Comparison of ENCODE assay signal across 13 cellular contexts in the genomic region with DNA sequence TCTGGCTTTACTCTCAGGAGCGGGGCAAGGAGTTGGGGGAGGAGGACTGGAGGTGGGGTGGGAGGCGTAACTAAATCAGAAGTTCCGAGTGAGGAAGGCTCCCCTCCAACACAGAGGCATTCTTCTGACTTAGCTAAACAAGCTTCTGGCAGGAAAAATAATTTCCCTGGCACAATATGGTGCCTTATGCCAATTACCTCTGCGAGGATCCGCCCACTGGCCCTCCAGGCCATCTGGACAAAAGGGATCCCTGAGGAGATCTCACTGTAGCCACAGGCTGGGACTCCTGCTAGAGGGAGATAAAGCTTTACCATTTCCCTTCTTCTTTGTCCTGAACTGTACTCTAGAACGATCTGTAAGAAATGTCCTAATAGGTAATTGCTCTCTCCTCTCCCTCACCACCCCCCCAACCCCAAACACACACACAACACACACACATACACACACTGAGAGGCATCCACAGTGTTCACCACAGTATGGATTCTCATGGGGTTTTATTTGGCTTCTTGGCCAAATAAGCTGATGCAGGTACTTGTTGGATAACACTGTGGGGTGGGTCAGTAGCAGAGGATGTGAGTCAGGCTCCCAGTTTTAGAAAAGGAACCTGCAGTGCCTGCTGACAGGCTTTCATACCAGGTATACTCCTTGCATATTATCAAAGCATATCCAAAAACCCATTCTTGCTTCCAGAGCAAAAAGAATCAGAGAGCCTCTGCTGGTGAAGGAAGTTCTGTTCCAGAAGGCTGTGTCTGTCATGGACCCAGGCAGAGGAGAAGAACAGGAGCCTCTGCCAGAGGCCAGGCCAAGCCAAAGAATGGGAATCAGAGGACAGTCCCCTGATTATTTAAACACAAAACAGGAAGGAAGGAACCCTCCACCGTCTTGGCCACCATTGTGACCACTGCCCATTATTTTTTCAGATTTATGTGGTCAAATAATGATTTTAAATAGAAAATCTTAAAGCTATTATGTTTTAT.
DNase-seq lines count a peak whose midpoint lies in the region; ATAC-seq, FAIRE-seq and TF ChIP-seq lines count a peak whose summit lies in the region.
"Had no signal": no experiment of that assay in that cellular context is flagged by ENCODE, and none has a peak within 500 bp of the region (broad histone marks: within the 10 kb centered on the region; RNA-seq: fewer than 3 reads in every experiment).

No MANE protein-coding gene starts in this region.

- H2BK12ac ChIP-seq in H1 (ENCODE audit: low read depth, low read length), result no peak overlapping the region

- FAIRE-seq in H1 (lab: Jason Lieb, UNC), result no peak

- H3K18ac ChIP-seq in H1 (ENCODE audit: extremely low read depth, low read length), result no peak overlapping the region

- no peak overlapping the region for H3K4me3 Mint-ChIP-seq in activated T-helper 17 cell treated with anti-CD3 and anti-CD28 coated beads, Interleukin-2, amount 50 U/mL, for 72 hours
- H3K4me3 Mint-ChIP-seq: activated T-cell treated with anti-CD3 and anti-CD28 coated beads, Interleukin-2, amount 50 U/mL, for 4 hours; immature natural killer cell had no signal

- CTCF ChIA-PET in HEK293 (lab: Yijun Ruan, JAX), result interaction anchor here (0.8 to 1.3 kb wide), 2 partner anchors 7 to 136 kb away, joined by 3 read pairs; no protein-coding TSS in a partner anchor
- CTCF ChIA-PET in H1 (lab: Charles Lee; ENCODE audit: partially characterized antibody), result interaction anchor here (0.6 to 1.6 kb wide), 3 partner anchors 8 to 130 kb away, joined by 3 to 5 read pairs (median 5); no protein-coding TSS in a partner anchor

- no peak for TF ChIP-seq POLR2A in H1 (IDR thresholded peaks at IDR 0.05; ENCODE audit: control extremely low read depth in 1 of 2, low read depth in 2 of 2, low read length in 2 of 2)
- TF ChIP-seq POLR2A in prostate gland (IDR thresholded peaks at IDR 0.05), result no peak
- TF ChIP-seq POLR2A in right lobe of liver (IDR thresholded peaks at IDR 0.05), result no peak

- H3K23me2 ChIP-seq in H1 (ENCODE audit: low read depth, low read length), result no peaks in the 10 kb centered on the region

- no peak overlapping the region for H3K23ac ChIP-seq in H1 (ENCODE audit: insufficient read length)

- POLR2A ChIA-PET in HEK293 (lab: Yijun Ruan, JAX), result no interaction called here
- POLR2A ChIA-PET in H1 (lab: Charles Lee; ENCODE audit: partially characterized antibody), result interaction anchor here (0.6 kb wide), 1 partner anchor 185 kb away, joined by 3 read pairs; no protein-coding TSS in a partner anchor

- H2BK120ac ChIP-seq in H1 (replicated peaks; ENCODE audit: low read depth, low read length), result no peak overlapping the region

- H2AFZ ChIP-seq in H1 (ENCODE audit: low read length), result no peak overlapping the region

- H4K8ac ChIP-seq in H1 (ENCODE audit: extremely low read depth, insufficient read depth, low read length), result no peak overlapping the region

- H3K4me1 ChIP-seq in HEK293 (ENCODE audit: control insufficient read depth, insufficient read depth, low read length), result no peaks in the 10 kb centered on the region; the same call in none of the 2 replicates
- peaks cover 0 to 8% (median 1%) of the 10 kb centered on the region in 4 experiments; a peak in 4 of 7 replicates for H3K4me1 ChIP-seq in H1 (replicated peaks in 1 of 4; ENCODE audit: control insufficient read depth in 3 of 4, insufficient read depth in 4 of 4, low read length in 3 of 4)
- peaks cover 5% of the 10 kb centered on the region for H3K4me1 ChIP-seq in prostate gland (replicated peaks)
- H3K4me1 ChIP-seq in right lobe of liver, result no peaks in the 10 kb centered on the region
- H3K4me1 ChIP-seq: BLaER1 had no signal

- no peaks in the 10 kb centered on the region for H4K20me1 ChIP-seq in H1 (replicated peaks in 1 of 2; ENCODE audit: control insufficient read depth in 1 of 2, insufficient read depth in 2 of 2, low read length in 2 of 2)
- H4K20me1 ChIP-seq: BLaER1 had no signal

- TF ChIP-seq CTCF in HEK293 (tag by site-specific recombination; IDR thresholded peaks at IDR 0.05) (no peak), H1 (IDR thresholded peaks at IDR 0.05; ENCODE audit: control extremely low read depth in 1 of 3, insufficient read depth in 1 of 3, low read depth in 1 of 3, low read length in 3 of 3) (no peak), prostate gland (IDR thresholded peaks at IDR 0.05) (no peak), right lobe of liver (IDR thresholded peaks at IDR 0.05) (no peak)

- no peak overlapping the region for H3K4ac ChIP-seq in H1 (replicated peaks; ENCODE audit: insufficient read length, low read depth, low read length)

- no peak overlapping the region for H2BK15ac ChIP-seq in H1 (ENCODE audit: low read length)

- peak overlapping the region; percentile 76 for H4K91ac ChIP-seq in H1 (replicated peaks; ENCODE audit: insufficient read length, low read length)

- H3K9ac ChIP-seq in H1 (replicated peaks in 1 of 4; ENCODE audit: extremely low read depth in 1 of 4, low read depth in 3 of 4, low read length in 3 of 4), result no peak overlapping the region
- H3K9ac ChIP-seq: BLaER1 had no signal

- no peak overlapping the region for H3K27ac Mint-ChIP-seq in activated T-helper 17 cell treated with anti-CD3 and anti-CD28 coated beads, Interleukin-2, amount 50 U/mL, for 72 hours

- peak; percentile 65 to 95 for DNase-seq in NCI-H446 (lab: John Stamatoyannopoulos, UW)
- DNase-seq in H1 (ENCODE audit: low read depth in 1 of 2, low spot score in 2 of 2), result no peak
- no peak for DNase-seq in prostate gland (ENCODE audit: low spot score)
- DNase-seq in right lobe of liver, result no peak
- no peak for DNase-seq in GOT3 (lab: John Stamatoyannopoulos, UW)
- DNase-seq: activated T-cell treated with anti-CD3 and anti-CD28 coated beads, Interleukin-2, amount 50 U/mL, for 4 hours; DMS79 treated with DMSO at 0.1 percent for 48 hours; foreskin fibroblast; immature natural killer cell had no signal

- H3K14ac ChIP-seq in H1 (ENCODE audit: insufficient read length), result no peak overlapping the region

- H3K9me3 Mint-ChIP-seq in activated T-helper 17 cell treated with anti-CD3 and anti-CD28 coated beads, Interleukin-2, amount 50 U/mL, for 72 hours, result peaks cover 4% of the 10 kb centered on the region
- H3K9me3 Mint-ChIP-seq: activated T-cell treated with anti-CD3 and anti-CD28 coated beads, Interleukin-2, amount 50 U/mL, for 4 hours; immature natural killer cell had no signal

- peaks cover 0 to 3% of the 10 kb centered on the region in 2 experiments; a peak in 1 of 4 replicates for H3K79me2 ChIP-seq in H1 (ENCODE audit: control insufficient read depth in 1 of 2, insufficient read depth in 2 of 2, low read length in 2 of 2)

- no peaks in the 10 kb centered on the region for H3K79me1 ChIP-seq in H1 (ENCODE audit: low read depth, low read length)

- H2BK20ac ChIP-seq in H1 (ENCODE audit: low read length), result no peak overlapping the region

- H3K36me3 ChIP-seq in HEK293 (ENCODE audit: control insufficient read depth in 2 of 2, insufficient read depth in 1 of 2, low read length in 2 of 2), result no peaks in the 10 kb centered on the region
- no peaks in the 10 kb centered on the region for H3K36me3 ChIP-seq in H1 (ENCODE audit: control insufficient read depth in 2 of 4, insufficient read depth in 4 of 4, low read length in 3 of 4)
- no peaks in the 10 kb centered on the region for H3K36me3 ChIP-seq in prostate gland
- no peaks in the 10 kb centered on the region for H3K36me3 ChIP-seq in right lobe of liver
- H3K36me3 ChIP-seq: BLaER1 had no signal

- TF ChIP-seq EP300 in H1 (IDR thresholded peaks at IDR 0.05; ENCODE audit: borderline replicate concordance in 1 of 2, low read depth in 2 of 2, low read length in 2 of 2), result no peak

- no peaks in the 10 kb centered on the region for H3K36me3 Mint-ChIP-seq in activated T-helper 17 cell treated with anti-CD3 and anti-CD28 coated beads, Interleukin-2, amount 50 U/mL, for 72 hours (ENCODE audit: low read depth)

- H3K4me1 Mint-ChIP-seq in activated T-helper 17 cell treated with anti-CD3 and anti-CD28 coated beads, Interleukin-2, amount 50 U/mL, for 72 hours, result no peaks in the 10 kb centered on the region

- H2AK5ac ChIP-seq in H1 (ENCODE audit: low read depth, low read length), result no peak overlapping the region

- H2BK5ac ChIP-seq in H1 (ENCODE audit: low read depth, low read length), result no peak overlapping the region

- TF ChIP-seq RAD21 in H1 (IDR thresholded peaks at IDR 0.05 in 1 of 2, conservative IDR thresholded peaks at IDR 0.05 in 1 of 2; ENCODE audit: low read depth in 2 of 2, low read length in 2 of 2), result no peak

- no peak overlapping the region for H3K56ac ChIP-seq in H1 (replicated peaks; ENCODE audit: insufficient read length, low read depth, low read length)

- H4K5ac ChIP-seq in H1 (ENCODE audit: insufficient read length, low read depth, low read length), result no peak overlapping the region

- peaks cover 36% of the 10 kb centered on the region for H3K27me3 Mint-ChIP-seq in activated T-helper 17 cell treated with anti-CD3 and anti-CD28 coated beads, Interleukin-2, amount 50 U/mL, for 72 hours

- H3K27ac ChIP-seq in HEK293 (ENCODE audit: extremely low read depth, low read depth, low read length) (no peak overlapping the region), H1 (ENCODE audit: low read depth, low read length) (no peak overlapping the region), prostate gland (peak overlapping the region; percentile 4 to 29), right lobe of liver (no peak overlapping the region)
- H3K27ac ChIP-seq: BLaER1 had no signal

- no peaks in the 10 kb centered on the region for H3K27me3 ChIP-seq in H1 (replicated peaks in 1 of 4; ENCODE audit: control insufficient read depth in 3 of 4, extremely low read depth in 1 of 4, insufficient read depth in 3 of 4, low read length in 3 of 4)
- H3K27me3 ChIP-seq in prostate gland (replicated peaks; ENCODE audit: insufficient read depth), result no peaks in the 10 kb centered on the region
- H3K27me3 ChIP-seq in right lobe of liver, result no peaks in the 10 kb centered on the region
- H3K27me3 ChIP-seq: BLaER1 had no signal

- ATAC-seq in GM21447 (IDR thresholded peaks at IDR 0.05; ENCODE audit: unreplicated experiment) (no peak), right lobe of liver (no peak)
- ATAC-seq in activated T-helper 17 cell treated with anti-CD3 and anti-CD28 coated beads, Interleukin-2, amount 50 U/mL, for 72 hours (replicated peaks), result no peak
- ATAC-seq: activated T-cell treated with anti-CD3 and anti-CD28 coated beads, Interleukin-2, amount 50 U/mL, for 4 hours had no signal

- no peak overlapping the region for H3K4me2 ChIP-seq in H1 (ENCODE audit: insufficient read depth in 1 of 2, low read depth in 2 of 2, low read length in 2 of 2)
- H3K4me2 ChIP-seq: BLaER1 had no signal

- H3K9me3 ChIP-seq in HEK293 (ENCODE audit: control insufficient read depth, insufficient read depth, low read depth, low read length) (no peaks in the 10 kb centered on the region), H1 (ENCODE audit: insufficient read depth in 2 of 2, low read depth in 1 of 2, low read length in 1 of 2) (no peaks in the 10 kb centered on the region), prostate gland (no peaks in the 10 kb centered on the region), right lobe of liver (no peaks in the 10 kb centered on the region)

- H3K4me3 ChIP-seq in HEK293 (ENCODE audit: low read depth, low read length), result no peak overlapping the region
- H3K4me3 ChIP-seq in H1 (ENCODE audit: extremely low read depth in 1 of 4, insufficient read depth in 2 of 4, low read depth in 3 of 4, low read length in 4 of 4), result no peak overlapping the region
- no peak overlapping the region for H3K4me3 ChIP-seq in prostate gland
- H3K4me3 ChIP-seq in right lobe of liver, result no peak overlapping the region
- H3K4me3 ChIP-seq: BLaER1 had no signal

- intact Hi-C loops in prostate gland (cut with DNase I) (no loop called here), right lobe of liver (cut with DNase I) (no loop called here)

- 95% methylated on average over 5 of the region's 7 CpGs; no CpG with 5 or more reads in 1 of the 2 experiments for WGBS in H1 (ENCODE audit: extremely low coverage in 1 of 2, insufficient coverage in 1 of 2, insufficient read length in 1 of 2, insufficient replicate concordance in 2 of 2, low coverage in 1 of 2, low lambda C conversion rate in 2 of 2, missing lambda C conversion rate in 1 of 2), 2 experiments
- 60% methylated on average over 7 of the region's 7 CpGs for WGBS in prostate gland
- WGBS in right lobe of liver (ENCODE audit: insufficient coverage, low coverage, low lambda C conversion rate, missing lambda C conversion rate), result 79% methylated on average over 7 of the region's 7 CpGs

Comparison
In these comparisons a context has a peak if more than half of its experiments do, and no peak if none do; other contexts are left out.
1. H3K27ac ChIP-seq: peak in prostate gland (2 of 2); none in HEK293 (single experiment), H1 (single experiment) and right lobe of liver (0 of 3).
2. DNase-seq: peak in NCI-H446 (2 of 2); none in H1 (0 of 2), prostate gland (single experiment), right lobe of liver (0 of 3) and GOT3 (single experiment).